In the genomic region with DNA sequence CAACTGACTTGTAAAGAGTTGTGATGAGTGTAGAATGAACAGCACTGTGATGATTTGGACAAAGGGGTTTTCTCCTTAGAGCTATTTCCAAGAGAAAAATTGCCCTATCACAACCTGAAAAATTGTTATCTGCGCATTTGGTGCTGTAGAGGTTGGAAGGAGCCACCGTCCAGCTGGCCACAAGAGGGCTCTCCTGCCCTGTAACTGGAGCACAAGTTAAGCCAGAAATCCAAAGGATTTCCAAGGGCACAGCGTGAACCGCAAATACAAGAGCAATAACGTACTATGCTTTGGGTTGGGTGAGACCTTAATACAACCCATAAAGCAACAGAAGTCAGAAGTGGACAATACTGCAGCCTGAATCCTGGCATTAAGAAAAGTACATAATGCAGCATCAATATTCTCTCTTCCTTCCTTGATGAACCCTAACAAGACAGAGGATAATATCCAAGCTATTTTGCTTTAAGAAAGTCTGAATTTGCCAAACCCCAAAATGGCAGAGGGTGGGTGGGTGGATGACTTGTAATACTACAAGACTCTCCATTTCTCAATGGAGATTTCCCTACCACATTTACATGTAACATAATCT, we compare ENCODE assay signal across 8 cellular contexts. TPM values are rescaled to one million over a fixed set of nuclear protein-coding genes. Genes with fewer than 3 reads are reported as not detected.
DNase-seq lines count a peak whose midpoint lies in the region; ATAC-seq and TF ChIP-seq lines count a peak whose summit lies in the region.

No MANE protein-coding gene starts in this region.

- no peak overlapping the region for H3K4me3 Mint-ChIP-seq in HFFc6
- no peak overlapping the region for H3K4me3 Mint-ChIP-seq in natural killer cell treated with Interleukin-12 subunit alpha and Interleukin-12 subunit beta and Interleukin-15 and Interleukin-18, amount 100 ng/mL, for 72 hours

- H3K27ac ChIP-seq in stomach = no peak overlapping the region

- H3K36me3 ChIP-seq in stomach = no peaks in the 10 kb centered on the region

- intact Hi-C loops in stomach (cut with DNase I; ENCODE audit: low total_unique reads) = no loop called here

- TF ChIP-seq CTCF in HFFc6 (IDR thresholded peaks at IDR 0.05) = peak; percentile 91
- TF ChIP-seq CTCF in astrocyte of the spinal cord (IDR thresholded peaks at IDR 0.05; ENCODE audit: low read depth, low read length) = peak; percentile 98
- peak in 5 of 7 experiments; percentile 39 to 61 (median 57) for TF ChIP-seq CTCF in stomach (IDR thresholded peaks at IDR 0.05)

- peak; percentile 33 for DNase-seq in DMS79 treated with DMSO at 0.1 percent for 48 hours (lab: John Stamatoyannopoulos, UW)
- DNase-seq in HFFc6 = peak; percentile 51
- peak; percentile 64 for DNase-seq in NCI-H345 treated with DMSO at 0.1 percent for 48 hours (lab: John Stamatoyannopoulos, UW; ENCODE audit: unreplicated experiment)
- peak; percentile 76 for DNase-seq in astrocyte of the spinal cord (ENCODE audit: low read depth, low spot score)
- DNase-seq in iPS DF 19.7 (ENCODE audit: low read depth, low spot score) = peak; percentile 23
- peak; percentile 55 for DNase-seq in stomach
- no peak for DNase-seq in natural killer cell treated with Interleukin-12 subunit alpha and Interleukin-12 subunit beta and Interleukin-15 and Interleukin-18, amount 100 ng/mL, for 72 hours (ENCODE audit: low spot score)
- DNase-seq in stimulated activated naive CD4-positive, alpha-beta T cell (lab: John Stamatoyannopoulos, UW) = no peak

- no peak overlapping the region for H3K4me3 ChIP-seq in astrocyte of the spinal cord (ENCODE audit: low read depth, low read length)
- no peak overlapping the region for H3K4me3 ChIP-seq in stomach

- peaks cover 20% of the 10 kb centered on the region for H3K27me3 Mint-ChIP-seq in HFFc6 (ENCODE audit: insufficient read depth)
- H3K27me3 Mint-ChIP-seq in natural killer cell treated with Interleukin-12 subunit alpha and Interleukin-12 subunit beta and Interleukin-15 and Interleukin-18, amount 100 ng/mL, for 72 hours = peaks cover 6 to 7% of the 10 kb centered on the region in 2 donors

- H3K9me3 ChIP-seq in stomach = no peaks in the 10 kb centered on the region

- H3K4me1 ChIP-seq in stomach = no peaks in the 10 kb centered on the region

- no peak overlapping the region for H3K27ac Mint-ChIP-seq in HFFc6
- H3K27ac Mint-ChIP-seq in natural killer cell treated with Interleukin-12 subunit alpha and Interleukin-12 subunit beta and Interleukin-15 and Interleukin-18, amount 100 ng/mL, for 72 hours = no peak overlapping the region

- H3K4me1 Mint-ChIP-seq in HFFc6 (ENCODE audit: low read depth) = no peaks in the 10 kb centered on the region
- H3K4me1 Mint-ChIP-seq in natural killer cell treated with Interleukin-12 subunit alpha and Interleukin-12 subunit beta and Interleukin-15 and Interleukin-18, amount 100 ng/mL, for 72 hours (ENCODE audit: low read depth in 2 of 2) = no peaks in the 10 kb centered on the region

- no peak for ATAC-seq in natural killer cell treated with Interleukin-12 subunit alpha and Interleukin-12 subunit beta and Interleukin-15 and Interleukin-18, amount 100 ng/mL, for 72 hours

- H3K27me3 ChIP-seq in stomach = no peaks in the 10 kb centered on the region

- H3K36me3 Mint-ChIP-seq in HFFc6 (ENCODE audit: low read depth) = no peaks in the 10 kb centered on the region
- H3K36me3 Mint-ChIP-seq in natural killer cell treated with Interleukin-12 subunit alpha and Interleukin-12 subunit beta and Interleukin-15 and Interleukin-18, amount 100 ng/mL, for 72 hours = no peaks in the 10 kb centered on the region

- in situ Hi-C loops in astrocyte of the spinal cord (cut with HindIII; ENCODE audit: low sequenced_read_pairs) = no loop called here

- TF ChIP-seq POLR2A in stomach (IDR thresholded peaks at IDR 0.05) = no peak

- H3K9me3 Mint-ChIP-seq in HFFc6 = no peaks in the 10 kb centered on the region
- H3K9me3 Mint-ChIP-seq in natural killer cell treated with Interleukin-12 subunit alpha and Interleukin-12 subunit beta and Interleukin-15 and Interleukin-18, amount 100 ng/mL, for 72 hours = no peaks in the 10 kb centered on the region

- WGBS in stomach, 5 donors = 2 to 7% (median 4%) methylated on average over 5 of the region's 5 CpGs

- no peak for TF ChIP-seq EP300 in stomach (IDR thresholded peaks at IDR 0.05)

RNA-seq across cellular contexts. Expression of a gene that starts 56.8 kb away (rescaled TPM):
- total RNA-seq in HFFc6 (2021; fragmentation: NEBNext Ultra II Directional; extraction: Animal tissue kit (Norgen Biotek cat#: 25700)) = not detected
- 10 to 100 TPM in 1 of 5 donors, under 1 TPM in 1, not detected in 3; 0.55 to 22.0 TPM for total RNA-seq in stomach
- polyA plus RNA-seq in stomach = under 1 TPM; 0.30 to 0.76 (median 0.75) TPM
- total RNA-seq in natural killer cell treated with Interleukin-12 subunit alpha and Interleukin-12 subunit beta and Interleukin-15 and Interleukin-18, amount 100 ng/mL, for 72 hours = not detected

Comparison
In these comparisons a context has a peak if more than half of its experiments do, and no peak if none do; other contexts are left out.
1. DNase-seq: peak in DMS79 treated with DMSO at 0.1 percent for 48 hours (single experiment), HFFc6 (single experiment), NCI-H345 treated with DMSO at 0.1 percent for 48 hours (single experiment), astrocyte of the spinal cord (single experiment), iPS DF 19.7 (single experiment) and stomach (single experiment); none in natural killer cell treated with Interleukin-12 subunit alpha and Interleukin-12 subunit beta and Interleukin-15 and Interleukin-18, amount 100 ng/mL, for 72 hours (single experiment) and stimulated activated naive CD4-positive, alpha-beta T cell (0 of 6).
2. Peak in every context shown above with its lines, with median percentiles within 50 percentile points of each other: CTCF ChIP-seq.